Comparison of ENCODE assay signal across 19 cellular contexts in genomic region chr7:76354516-76354915, GRCh38. TPM values are rescaled to one million over a fixed set of nuclear protein-coding genes. Genes with fewer than 3 reads are reported as not detected.
A peak's percentile ranks its signal among the peaks of the same experiment; 100 is the strongest.
DNase-seq lines count a peak whose midpoint lies in the region; ATAC-seq and TF ChIP-seq lines count a peak whose summit lies in the region.
"Had no signal": no experiment of that assay in that cellular context is flagged by ENCODE, and none has a peak within 500 bp of the region (broad histone marks: within the 10 kb centered on the region; RNA-seq: fewer than 3 reads in every experiment).

No MANE protein-coding gene starts in this region.

- H3K9me3 ChIP-seq in right atrium auricular region (no peaks in the 10 kb centered on the region), mesenchymal stem cell (ENCODE audit: control insufficient read depth, low read length) (no peaks in the 10 kb centered on the region), gastroesophageal sphincter (no peaks in the 10 kb centered on the region)
- H3K9me3 ChIP-seq: lower lobe of right lung, MG63 had no signal

- H3K4me3 ChIP-seq in right atrium auricular region (peak overlapping the region in 1 of 2 donors; percentile 14), mesenchymal stem cell (ENCODE audit: insufficient read depth in 1 of 2, low read depth in 1 of 2, low read length in 2 of 2) (peak overlapping the region in 1 of 2 experiments; percentile 89), gastroesophageal sphincter (no peak overlapping the region)
- H3K4me3 ChIP-seq: lower lobe of right lung, MG63 had no signal

- no peak overlapping the region for H3K18ac ChIP-seq in mesenchymal stem cell (ENCODE audit: low read depth in 1 of 2, low read length in 2 of 2)

- no peak overlapping the region for H2BK12ac ChIP-seq in mesenchymal stem cell (ENCODE audit: low read length in 2 of 2)

- WGBS in mesenchymal stem cell: 100% methylated on average over 2 of the region's 4 CpGs
- 82 to 100% methylated on average over 1 to 4 of the region's 4 CpGs for WGBS in gastroesophageal sphincter (ENCODE audit: low coverage in 1 of 2), 2 donors

- H2AK5ac ChIP-seq in mesenchymal stem cell (ENCODE audit: low read length, severe bottlenecking): no peak overlapping the region

- H3K27me3 ChIP-seq in right atrium auricular region (no peaks in the 10 kb centered on the region), mesenchymal stem cell (ENCODE audit: control insufficient read depth in 1 of 2, insufficient read depth in 1 of 2, low read length in 2 of 2) (no peaks in the 10 kb centered on the region), gastroesophageal sphincter (no peaks in the 10 kb centered on the region)
- H3K27me3 ChIP-seq: MG63 had no signal

- H4K8ac ChIP-seq in mesenchymal stem cell (ENCODE audit: low read length): no peak overlapping the region

- ATAC-seq in Right ventricle myocardium superior (ENCODE audit: poor library complexity) (no peak), gastroesophageal sphincter (no peak), GM19463 (IDR thresholded peaks at IDR 0.05; ENCODE audit: unreplicated experiment) (no peak)
- ATAC-seq: activated CD8-positive, alpha-beta T cell treated with anti-CD3 and anti-CD28 coated beads, Interleukin-2, amount 10 ng/mL, durations not matched to agents 7 days and 5 days; lower lobe of right lung; natural killer cell had no signal

- TF ChIP-seq POLR2A in gastroesophageal sphincter (IDR thresholded peaks at IDR 0.05): no peak

- H4K91ac ChIP-seq in mesenchymal stem cell (ENCODE audit: low read length): no peak overlapping the region

- no peak overlapping the region for H2BK15ac ChIP-seq in mesenchymal stem cell (ENCODE audit: low read depth, poor library complexity, severe bottlenecking)

- peak overlapping the region; percentile 49 for H2BK120ac ChIP-seq in mesenchymal stem cell (ENCODE audit: low read depth, low read length)

- H3K27ac ChIP-seq in right atrium auricular region (peak overlapping the region; percentile 70 to 99), angular gyrus (ENCODE audit: low read depth, low read length) (peak overlapping the region; percentile 54), mesenchymal stem cell (ENCODE audit: low read length, poor library complexity, severe bottlenecking) (no peak overlapping the region), substantia nigra (ENCODE audit: low read depth, low read length, poor library complexity, severe bottlenecking) (peak overlapping the region; percentile 78), gastroesophageal sphincter (peak overlapping the region in 2 of 4 donors; percentile 4 to 5)
- H3K27ac ChIP-seq: lower lobe of right lung had no signal

- H3K14ac ChIP-seq in mesenchymal stem cell (ENCODE audit: low read length in 2 of 2): no peak overlapping the region

- peaks cover 28% of the 10 kb centered on the region for H3K36me3 ChIP-seq in right atrium auricular region
- peaks cover 22 to 52% of the 10 kb centered on the region in 2 experiments for H3K36me3 ChIP-seq in mesenchymal stem cell (ENCODE audit: control insufficient read depth in 1 of 2, insufficient read depth in 2 of 2, low read depth in 1 of 2, low read length in 2 of 2)
- H3K36me3 ChIP-seq in gastroesophageal sphincter: peaks cover 0 to 12% of the 10 kb centered on the region in 2 donors

- H3K9ac ChIP-seq in mesenchymal stem cell (ENCODE audit: low read length): no peak overlapping the region

- no peak for DNase-seq in right atrium auricular region (ENCODE audit: low spot score)
- no peak for DNase-seq in Right ventricle myocardium superior
- no peak for DNase-seq in mesenchymal stem cell
- peak in 1 of 49 donors; percentile 16 for DNase-seq in substantia nigra (lab: John Stamatoyannopoulos, UW)
- DNase-seq in germinal center (ENCODE audit: low spot score): no peak
- DNase-seq: activated B cell treated with CpG ODN at 0.5 μM for 24 hours; activated CD8-positive, alpha-beta T cell treated with anti-CD3 and anti-CD28 coated beads, Interleukin-2, amount 10 ng/mL, durations not matched to agents 7 days and 5 days; CD8-positive, alpha-beta memory T cell; EL; foreskin fibroblast; lower lobe of right lung; MG63; natural killer cell; NCI-H1930; NK-92 treated with Interleukin-12 subunit alpha and Interleukin-12 subunit beta, amount 100 ng/mL, for 24 hours; stimulated activated naive CD4-positive, alpha-beta T cell treated with Interleukin-2 at 50 U/mL for 16 hours had no signal

- no peak overlapping the region for H2AFZ ChIP-seq in mesenchymal stem cell (ENCODE audit: low read depth, low read length)

- H2BK5ac ChIP-seq in mesenchymal stem cell (ENCODE audit: low read depth, low read length, poor library complexity, severe bottlenecking): no peak overlapping the region

- no peak overlapping the region for H3K4ac ChIP-seq in mesenchymal stem cell (ENCODE audit: low read depth in 1 of 2, low read length in 2 of 2)

- intact Hi-C loops in Right ventricle myocardium superior (cut with DNase I): no loop called here

- no peak overlapping the region for H3K4me2 ChIP-seq in mesenchymal stem cell (ENCODE audit: low read length, poor library complexity, severe bottlenecking)

- H3K23ac ChIP-seq in mesenchymal stem cell (ENCODE audit: low read length in 2 of 2): no peak overlapping the region

- H3K4me1 ChIP-seq in right atrium auricular region: peaks cover 0 to 74% of the 10 kb centered on the region in 2 donors
- H3K4me1 ChIP-seq in mesenchymal stem cell (ENCODE audit: control insufficient read depth, insufficient read depth, low read depth, low read length): peaks cover 8% of the 10 kb centered on the region
- peaks cover 6 to 75% (median 25%) of the 10 kb centered on the region in 3 donors for H3K4me1 ChIP-seq in gastroesophageal sphincter

- H3K79me1 ChIP-seq in mesenchymal stem cell (replicated peaks; ENCODE audit: low read length, poor library complexity, severe bottlenecking): no peaks in the 10 kb centered on the region

- TF ChIP-seq EP300 in gastroesophageal sphincter (IDR thresholded peaks at IDR 0.05): no peak

- TF ChIP-seq CTCF in right atrium auricular region (IDR thresholded peaks at IDR 0.05): no peak
- TF ChIP-seq CTCF in gastroesophageal sphincter (IDR thresholded peaks at IDR 0.05): no peak

RNA-seq across cellular contexts. Expression of gene YWHAG, which starts 4.3 kb away (rescaled TPM):
- total RNA-seq in right atrium auricular region (100 to 1,000 TPM; 132 to 153 TPM), Right ventricle myocardium superior (219 TPM), gastroesophageal sphincter (10 to 100 TPM; 49.8 to 86.2 (median 70.3) TPM)
- 106 TPM for polyA plus RNA-seq in mesenchymal stem cell (2013, experiment 1 of 2)
- 107 TPM for polyA plus RNA-seq in mesenchymal stem cell (2013, experiment 2 of 2)

RNA-seq across cellular contexts. Expression of gene HSPB1, which starts 52.0 kb away (rescaled TPM):
- 1,000 to 10,000 TPM; 1,006 to 1,433 TPM for total RNA-seq in right atrium auricular region
- total RNA-seq in Right ventricle myocardium superior: 2,459 TPM
- polyA plus RNA-seq in mesenchymal stem cell (2013, experiment 1 of 2): 794 TPM
- 815 TPM for polyA plus RNA-seq in mesenchymal stem cell (2013, experiment 2 of 2)
- 1,000 to 10,000 TPM in 2 of 4 donors, 100 to 1,000 TPM in 2; 880 to 2,548 (median 1,000) TPM for total RNA-seq in gastroesophageal sphincter

RNA-seq across cellular contexts. Expression of gene SSC4D, which starts 55.0 kb away (rescaled TPM):
- total RNA-seq in right atrium auricular region: under 1 TPM; 0.35 to 0.37 TPM
- total RNA-seq in Right ventricle myocardium superior: 0.97 TPM
- 0.46 TPM for polyA plus RNA-seq in mesenchymal stem cell (2013, experiment 1 of 2)
- 0.49 TPM for polyA plus RNA-seq in mesenchymal stem cell (2013, experiment 2 of 2)
- total RNA-seq in gastroesophageal sphincter: 1 to 10 TPM in 2 of 4 donors, under 1 TPM in 1, not detected in 1; 0.47 to 1.4 (median 1.1) TPM
